In the genomic region with DNA sequence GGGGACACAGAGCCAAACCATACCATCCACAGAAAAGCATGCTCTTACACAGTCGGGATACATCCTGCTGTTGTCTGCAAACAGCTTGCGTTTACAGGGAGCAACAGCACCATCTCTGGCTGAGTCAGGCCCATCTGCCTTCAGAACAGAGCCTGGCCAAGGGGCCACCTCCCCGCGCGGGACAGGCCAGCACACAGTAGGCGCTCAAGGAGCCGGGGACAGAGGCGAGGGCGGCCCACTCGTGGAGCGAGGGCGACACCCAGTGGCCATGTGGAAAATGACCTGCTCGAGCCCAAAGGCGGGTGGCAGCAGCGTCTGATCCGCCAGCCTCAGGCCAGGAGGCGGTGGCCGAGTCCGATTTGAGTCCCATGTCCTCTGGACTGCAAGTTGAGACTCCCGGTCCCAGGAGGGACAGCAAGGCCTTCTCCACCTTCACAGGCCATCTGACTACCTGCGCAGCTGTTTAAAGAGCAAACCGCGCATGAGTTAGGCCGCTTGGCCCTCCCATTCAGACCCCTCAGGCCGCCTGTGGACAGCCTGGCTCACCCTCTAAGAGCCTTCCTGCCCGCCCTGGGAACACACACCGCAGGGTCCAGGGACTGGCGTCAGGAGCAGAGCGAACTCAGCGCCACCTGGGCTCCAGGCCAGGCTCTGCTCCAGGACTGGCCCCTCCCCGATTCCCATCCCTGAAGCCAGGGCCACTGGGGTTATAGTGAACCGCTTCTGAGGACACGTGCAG, we compare ENCODE assay signal across 1 cellular context.
TF ChIP-seq lines count a peak whose summit lies in the region.

No MANE protein-coding gene starts in this region.

TF ChIP-seq in HepG2, 621 proteins besides CTCF, POLR2A, EP300 and RAD21 (continued from another document and continues in another):
- TF ChIP-seq, protein P1, sequence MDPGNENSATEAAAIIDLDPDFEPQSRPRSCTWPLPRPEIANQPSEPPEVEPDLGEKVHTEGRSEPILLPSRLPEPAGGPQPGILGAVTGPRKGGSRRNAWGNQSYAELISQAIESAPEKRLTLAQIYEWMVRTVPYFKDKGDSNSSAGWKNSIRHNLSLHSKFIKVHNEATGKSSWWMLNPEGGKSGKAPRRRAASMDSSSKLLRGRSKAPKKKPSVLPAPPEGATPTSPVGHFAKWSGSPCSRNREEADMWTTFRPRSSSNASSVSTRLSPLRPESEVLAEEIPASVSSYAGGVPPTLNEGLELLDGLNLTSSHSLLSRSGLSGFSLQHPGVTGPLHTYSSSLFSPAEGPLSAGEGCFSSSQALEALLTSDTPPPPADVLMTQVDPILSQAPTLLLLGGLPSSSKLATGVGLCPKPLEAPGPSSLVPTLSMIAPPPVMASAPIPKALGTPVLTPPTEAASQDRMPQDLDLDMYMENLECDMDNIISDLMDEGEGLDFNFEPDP (CRISPR knock-in tag; conservative IDR thresholded peaks at IDR 0.05), result no peak
- TF ChIP-seq ZNF263 (CRISPR knock-in tag; IDR thresholded peaks at IDR 0.05) (0 out of 2 replicates have a peak, but pooled peaks have one; percentile 48), IKZF1 (IDR thresholded peaks at IDR 0.05) (no peak), EZH2 (conservative IDR thresholded peaks at IDR 0.05; ENCODE audit: low read depth, low read length) (no peak), ZNF367 (CRISPR knock-in tag; IDR thresholded peaks at IDR 0.05; ENCODE audit: borderline replicate concordance) (no peak), MZF1 (CRISPR knock-in tag; IDR thresholded peaks at IDR 0.05; ENCODE audit: borderline replicate concordance) (0 out of 2 replicates have a peak, but pooled peaks have one; percentile 38), ZNF552 (CRISPR knock-in tag; IDR thresholded peaks at IDR 0.05; ENCODE audit: borderline replicate concordance) (no peak), ZNF446 (CRISPR knock-in tag; IDR thresholded peaks at IDR 0.05) (no peak), TEAD2 (CRISPR knock-in tag; IDR thresholded peaks at IDR 0.05) (no peak), ZNF891 (CRISPR knock-in tag; IDR thresholded peaks at IDR 0.05) (no peak), MTF1 (CRISPR knock-in tag; IDR thresholded peaks at IDR 0.05) (no peak), ZNF792 (CRISPR knock-in tag; IDR thresholded peaks at IDR 0.05) (no peak), BRCA1 (CRISPR knock-in tag; IDR thresholded peaks at IDR 0.05) (0 out of 2 replicates have a peak, but pooled peaks have one; percentile 94), NFKBIZ (CRISPR knock-in tag; IDR thresholded peaks at IDR 0.05) (peak; percentile 43; the same call in 1 of the 2 replicates), ZNF841 (CRISPR knock-in tag; IDR thresholded peaks at IDR 0.05; ENCODE audit: borderline replicate concordance) (no peak), HMG20A (CRISPR knock-in tag; IDR thresholded peaks at IDR 0.05; ENCODE audit: borderline replicate concordance) (no peak; the same call in 1 of the 2 replicates), MED13 (CRISPR knock-in tag; IDR thresholded peaks at IDR 0.05) (0 out of 2 replicates have a peak, but pooled peaks have one; percentile 14), ZFYVE20 (CRISPR knock-in tag; IDR thresholded peaks at IDR 0.05; ENCODE audit: borderline replicate concordance, low read depth) (no peak), ZNF253 (CRISPR knock-in tag; IDR thresholded peaks at IDR 0.05; ENCODE audit: borderline replicate concordance) (no peak; the same call in 1 of the 2 replicates), RBAK (CRISPR knock-in tag; IDR thresholded peaks at IDR 0.05) (no peak), TCF7L2 (IDR thresholded peaks at IDR 0.05; ENCODE audit: low read depth, low read length) (no peak)
- TF ChIP-seq, protein P2, sequence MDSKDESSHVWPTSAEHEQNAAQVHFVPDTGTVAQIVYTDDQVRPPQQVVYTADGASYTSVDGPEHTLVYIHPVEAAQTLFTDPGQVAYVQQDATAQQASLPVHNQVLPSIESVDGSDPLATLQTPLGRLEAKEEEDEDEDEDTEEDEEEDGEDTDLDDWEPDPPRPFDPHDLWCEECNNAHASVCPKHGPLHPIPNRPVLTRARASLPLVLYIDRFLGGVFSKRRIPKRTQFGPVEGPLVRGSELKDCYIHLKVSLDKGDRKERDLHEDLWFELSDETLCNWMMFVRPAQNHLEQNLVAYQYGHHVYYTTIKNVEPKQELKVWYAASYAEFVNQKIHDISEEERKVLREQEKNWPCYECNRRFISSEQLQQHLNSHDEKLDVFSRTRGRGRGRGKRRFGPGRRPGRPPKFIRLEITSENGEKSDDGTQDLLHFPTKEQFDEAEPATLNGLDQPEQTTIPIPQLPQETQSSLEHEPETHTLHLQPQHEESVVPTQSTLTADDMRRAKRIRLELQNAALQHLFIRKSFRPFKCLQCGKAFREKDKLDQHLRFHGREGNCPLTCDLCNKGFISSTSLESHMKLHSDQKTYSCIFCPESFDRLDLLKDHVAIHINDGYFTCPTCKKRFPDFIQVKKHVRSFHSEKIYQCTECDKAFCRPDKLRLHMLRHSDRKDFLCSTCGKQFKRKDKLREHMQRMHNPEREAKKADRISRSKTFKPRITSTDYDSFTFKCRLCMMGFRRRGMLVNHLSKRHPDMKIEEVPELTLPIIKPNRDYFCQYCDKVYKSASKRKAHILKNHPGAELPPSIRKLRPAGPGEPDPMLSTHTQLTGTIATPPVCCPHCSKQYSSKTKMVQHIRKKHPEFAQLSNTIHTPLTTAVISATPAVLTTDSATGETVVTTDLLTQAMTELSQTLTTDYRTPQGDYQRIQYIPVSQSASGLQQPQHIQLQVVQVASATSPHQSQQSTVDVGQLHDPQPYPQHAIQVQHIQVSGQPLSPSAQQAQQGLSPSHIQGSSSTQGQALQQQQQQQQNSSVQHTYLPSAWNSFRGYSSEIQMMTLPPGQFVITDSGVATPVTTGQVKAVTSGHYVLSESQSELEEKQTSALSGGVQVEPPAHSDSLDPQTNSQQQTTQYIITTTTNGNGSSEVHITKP (CRISPR knock-in tag; IDR thresholded peaks at IDR 0.05; ENCODE audit: low read depth), result peak; percentile 74
- TF ChIP-seq, protein P3, sequence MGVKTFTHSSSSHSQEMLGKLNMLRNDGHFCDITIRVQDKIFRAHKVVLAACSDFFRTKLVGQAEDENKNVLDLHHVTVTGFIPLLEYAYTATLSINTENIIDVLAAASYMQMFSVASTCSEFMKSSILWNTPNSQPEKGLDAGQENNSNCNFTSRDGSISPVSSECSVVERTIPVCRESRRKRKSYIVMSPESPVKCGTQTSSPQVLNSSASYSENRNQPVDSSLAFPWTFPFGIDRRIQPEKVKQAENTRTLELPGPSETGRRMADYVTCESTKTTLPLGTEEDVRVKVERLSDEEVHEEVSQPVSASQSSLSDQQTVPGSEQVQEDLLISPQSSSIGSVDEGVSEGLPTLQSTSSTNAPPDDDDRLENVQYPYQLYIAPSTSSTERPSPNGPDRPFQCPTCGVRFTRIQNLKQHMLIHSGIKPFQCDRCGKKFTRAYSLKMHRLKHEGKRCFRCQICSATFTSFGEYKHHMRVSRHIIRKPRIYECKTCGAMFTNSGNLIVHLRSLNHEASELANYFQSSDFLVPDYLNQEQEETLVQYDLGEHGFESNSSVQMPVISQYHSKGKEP (CRISPR knock-in tag; IDR thresholded peaks at IDR 0.05), result peak; percentile 36; the same call in 1 of the 2 replicates
- TF ChIP-seq, protein P4, sequence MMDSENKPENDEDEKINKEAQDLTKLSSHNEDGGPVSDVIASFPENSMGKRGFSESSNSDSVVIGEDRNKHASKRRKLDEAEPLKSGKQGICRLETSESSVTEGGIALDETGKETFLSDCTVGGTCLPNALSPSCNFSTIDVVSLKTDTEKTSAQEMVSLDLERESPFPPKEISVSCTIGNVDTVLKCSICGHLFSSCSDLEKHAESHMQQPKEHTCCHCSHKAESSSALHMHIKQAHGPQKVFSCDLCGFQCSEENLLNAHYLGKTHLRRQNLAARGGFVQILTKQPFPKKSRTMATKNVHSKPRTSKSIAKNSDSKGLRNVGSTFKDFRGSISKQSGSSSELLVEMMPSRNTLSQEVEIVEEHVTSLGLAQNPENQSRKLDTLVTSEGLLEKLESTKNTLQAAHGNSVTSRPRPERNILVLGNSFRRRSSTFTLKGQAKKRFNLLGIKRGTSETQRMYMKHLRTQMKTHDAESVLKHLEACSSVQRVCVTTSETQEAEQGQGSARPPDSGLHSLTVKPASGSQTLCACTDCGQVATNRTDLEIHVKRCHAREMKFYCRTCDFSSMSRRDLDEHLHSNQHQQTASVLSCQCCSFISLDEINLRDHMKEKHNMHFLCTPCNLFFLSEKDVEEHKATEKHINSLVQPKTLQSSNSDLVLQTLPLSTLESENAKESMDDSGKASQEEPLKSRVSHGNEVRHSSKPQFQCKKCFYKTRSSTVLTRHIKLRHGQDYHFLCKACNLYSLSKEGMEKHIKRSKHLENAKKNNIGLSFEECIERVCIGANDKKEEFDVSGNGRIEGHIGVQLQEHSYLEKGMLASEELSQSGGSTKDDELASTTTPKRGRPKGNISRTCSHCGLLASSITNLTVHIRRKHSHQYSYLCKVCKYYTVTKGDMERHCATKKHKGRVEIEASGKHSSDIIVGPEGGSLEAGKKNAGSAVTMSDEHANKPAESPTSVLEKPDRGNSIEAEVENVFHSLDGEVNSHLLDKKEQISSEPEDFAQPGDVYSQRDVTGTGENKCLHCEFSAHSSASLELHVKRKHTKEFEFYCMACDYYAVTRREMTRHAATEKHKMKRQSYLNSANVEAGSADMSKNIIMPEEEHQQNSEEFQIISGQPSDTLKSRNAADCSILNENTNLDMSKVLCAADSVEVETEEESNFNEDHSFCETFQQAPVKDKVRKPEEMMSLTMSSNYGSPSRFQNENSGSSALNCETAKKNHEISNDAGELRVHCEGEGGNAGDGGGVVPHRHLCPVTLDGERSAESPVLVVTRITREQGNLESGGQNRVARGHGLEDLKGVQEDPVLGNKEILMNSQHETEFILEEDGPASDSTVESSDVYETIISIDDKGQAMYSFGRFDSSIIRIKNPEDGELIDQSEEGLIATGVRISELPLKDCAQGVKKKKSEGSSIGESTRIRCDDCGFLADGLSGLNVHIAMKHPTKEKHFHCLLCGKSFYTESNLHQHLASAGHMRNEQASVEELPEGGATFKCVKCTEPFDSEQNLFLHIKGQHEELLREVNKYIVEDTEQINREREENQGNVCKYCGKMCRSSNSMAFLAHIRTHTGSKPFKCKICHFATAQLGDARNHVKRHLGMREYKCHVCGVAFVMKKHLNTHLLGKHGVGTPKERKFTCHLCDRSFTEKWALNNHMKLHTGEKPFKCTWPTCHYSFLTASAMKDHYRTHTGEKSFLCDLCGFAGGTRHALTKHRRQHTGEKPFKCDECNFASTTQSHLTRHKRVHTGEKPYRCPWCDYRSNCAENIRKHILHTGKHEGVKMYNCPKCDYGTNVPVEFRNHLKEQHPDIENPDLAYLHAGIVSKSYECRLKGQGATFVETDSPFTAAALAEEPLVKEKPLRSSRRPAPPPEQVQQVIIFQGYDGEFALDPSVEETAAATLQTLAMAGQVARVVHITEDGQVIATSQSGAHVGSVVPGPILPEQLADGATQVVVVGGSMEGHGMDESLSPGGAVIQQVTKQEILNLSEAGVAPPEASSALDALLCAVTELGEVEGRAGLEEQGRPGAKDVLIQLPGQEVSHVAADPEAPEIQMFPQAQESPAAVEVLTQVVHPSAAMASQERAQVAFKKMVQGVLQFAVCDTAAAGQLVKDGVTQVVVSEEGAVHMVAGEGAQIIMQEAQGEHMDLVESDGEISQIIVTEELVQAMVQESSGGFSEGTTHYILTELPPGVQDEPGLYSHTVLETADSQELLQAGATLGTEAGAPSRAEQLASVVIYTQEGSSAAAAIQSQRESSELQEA (CRISPR knock-in tag; IDR thresholded peaks at IDR 0.05; ENCODE audit: not compliant biosample characterization), result peak; percentile 70
- TF ChIP-seq, protein P5, sequence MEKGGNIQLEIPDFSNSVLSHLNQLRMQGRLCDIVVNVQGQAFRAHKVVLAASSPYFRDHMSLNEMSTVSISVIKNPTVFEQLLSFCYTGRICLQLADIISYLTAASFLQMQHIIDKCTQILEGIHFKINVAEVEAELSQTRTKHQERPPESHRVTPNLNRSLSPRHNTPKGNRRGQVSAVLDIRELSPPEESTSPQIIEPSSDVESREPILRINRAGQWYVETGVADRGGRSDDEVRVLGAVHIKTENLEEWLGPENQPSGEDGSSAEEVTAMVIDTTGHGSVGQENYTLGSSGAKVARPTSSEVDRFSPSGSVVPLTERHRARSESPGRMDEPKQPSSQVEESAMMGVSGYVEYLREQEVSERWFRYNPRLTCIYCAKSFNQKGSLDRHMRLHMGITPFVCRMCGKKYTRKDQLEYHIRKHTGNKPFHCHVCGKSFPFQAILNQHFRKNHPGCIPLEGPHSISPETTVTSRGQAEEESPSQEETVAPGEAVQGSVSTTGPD (CRISPR knock-in tag; IDR thresholded peaks at IDR 0.05), result no peak
- TF ChIP-seq, protein P6, sequence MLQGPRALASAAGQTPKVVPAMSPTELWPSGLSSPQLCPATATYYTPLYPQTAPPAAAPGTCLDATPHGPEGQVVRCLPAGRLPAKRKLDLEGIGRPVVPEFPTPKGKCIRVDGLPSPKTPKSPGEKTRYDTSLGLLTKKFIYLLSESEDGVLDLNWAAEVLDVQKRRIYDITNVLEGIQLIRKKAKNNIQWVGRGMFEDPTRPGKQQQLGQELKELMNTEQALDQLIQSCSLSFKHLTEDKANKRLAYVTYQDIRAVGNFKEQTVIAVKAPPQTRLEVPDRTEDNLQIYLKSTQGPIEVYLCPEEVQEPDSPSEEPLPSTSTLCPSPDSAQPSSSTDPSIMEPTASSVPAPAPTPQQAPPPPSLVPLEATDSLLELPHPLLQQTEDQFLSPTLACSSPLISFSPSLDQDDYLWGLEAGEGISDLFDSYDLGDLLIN (CRISPR knock-in tag; IDR thresholded peaks at IDR 0.05; ENCODE audit: borderline replicate concordance), result no peak
- TF ChIP-seq, protein P7, sequence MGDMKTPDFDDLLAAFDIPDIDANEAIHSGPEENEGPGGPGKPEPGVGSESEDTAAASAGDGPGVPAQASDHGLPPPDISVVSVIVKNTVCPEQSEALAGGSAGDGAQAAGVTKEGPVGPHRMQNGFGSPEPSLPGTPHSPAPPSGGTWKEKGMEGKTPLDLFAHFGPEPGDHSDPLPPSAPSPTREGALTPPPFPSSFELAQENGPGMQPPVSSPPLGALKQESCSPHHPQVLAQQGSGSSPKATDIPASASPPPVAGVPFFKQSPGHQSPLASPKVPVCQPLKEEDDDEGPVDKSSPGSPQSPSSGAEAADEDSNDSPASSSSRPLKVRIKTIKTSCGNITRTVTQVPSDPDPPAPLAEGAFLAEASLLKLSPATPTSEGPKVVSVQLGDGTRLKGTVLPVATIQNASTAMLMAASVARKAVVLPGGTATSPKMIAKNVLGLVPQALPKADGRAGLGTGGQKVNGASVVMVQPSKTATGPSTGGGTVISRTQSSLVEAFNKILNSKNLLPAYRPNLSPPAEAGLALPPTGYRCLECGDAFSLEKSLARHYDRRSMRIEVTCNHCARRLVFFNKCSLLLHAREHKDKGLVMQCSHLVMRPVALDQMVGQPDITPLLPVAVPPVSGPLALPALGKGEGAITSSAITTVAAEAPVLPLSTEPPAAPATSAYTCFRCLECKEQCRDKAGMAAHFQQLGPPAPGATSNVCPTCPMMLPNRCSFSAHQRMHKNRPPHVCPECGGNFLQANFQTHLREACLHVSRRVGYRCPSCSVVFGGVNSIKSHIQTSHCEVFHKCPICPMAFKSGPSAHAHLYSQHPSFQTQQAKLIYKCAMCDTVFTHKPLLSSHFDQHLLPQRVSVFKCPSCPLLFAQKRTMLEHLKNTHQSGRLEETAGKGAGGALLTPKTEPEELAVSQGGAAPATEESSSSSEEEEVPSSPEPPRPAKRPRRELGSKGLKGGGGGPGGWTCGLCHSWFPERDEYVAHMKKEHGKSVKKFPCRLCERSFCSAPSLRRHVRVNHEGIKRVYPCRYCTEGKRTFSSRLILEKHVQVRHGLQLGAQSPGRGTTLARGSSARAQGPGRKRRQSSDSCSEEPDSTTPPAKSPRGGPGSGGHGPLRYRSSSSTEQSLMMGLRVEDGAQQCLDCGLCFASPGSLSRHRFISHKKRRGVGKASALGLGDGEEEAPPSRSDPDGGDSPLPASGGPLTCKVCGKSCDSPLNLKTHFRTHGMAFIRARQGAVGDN (CRISPR knock-in tag; IDR thresholded peaks at IDR 0.05), result peak; percentile 90
